Comparison of ENCODE assay signal across 21 cellular contexts in the genomic region with DNA sequence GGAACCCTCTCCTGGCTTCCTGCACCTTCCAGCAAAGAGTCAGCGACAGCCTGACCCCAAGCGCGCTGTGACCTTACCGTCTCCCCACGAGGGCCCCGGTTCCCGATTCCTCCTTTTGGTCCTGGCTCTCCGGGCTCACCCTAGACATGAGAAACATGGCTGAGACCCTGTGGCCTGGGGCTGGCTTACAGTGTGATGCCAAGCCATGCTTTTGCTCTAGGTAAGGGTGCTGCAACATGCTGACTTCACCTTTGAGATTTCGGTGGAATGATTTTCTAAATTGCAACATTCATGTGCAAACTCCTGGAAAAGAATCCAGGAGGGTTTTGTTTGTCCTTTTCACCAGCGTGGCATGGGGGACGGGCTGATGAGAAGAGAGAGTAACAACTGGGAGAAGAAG.
"Had no signal": no experiment of that assay in that cellular context is flagged by ENCODE, and none has a peak within 500 bp of the region (broad histone marks: within the 10 kb centered on the region; RNA-seq: fewer than 3 reads in every experiment).

No MANE protein-coding gene starts in this region.

- H3K4me1 ChIP-seq: ascending aorta, lower lobe of right lung, prostate gland had no signal

- FAIRE-seq: endometrium, small intestine had no signal

- ATAC-seq: activated CD4-positive, CD25-positive, alpha-beta regulatory T cell treated with anti-CD3 and anti-CD28 coated beads, Interleukin-2, amount 50 U/mL, for 24 hours; activated CD8-positive, alpha-beta T cell treated with anti-CD3 and anti-CD28 coated beads, Interleukin-2, amount 10 ng/mL, durations not matched to agents 7 days and 5 days; activated T-cell treated with anti-CD3 and anti-CD28 coated beads, Interleukin-2, amount 50 U/mL, for 72 hours; left colon; lower lobe of right lung; natural killer cell treated with Interleukin-12 subunit alpha and Interleukin-12 subunit beta and Interleukin-15 and Interleukin-18, amount 100 ng/mL, for 72 hours; right cardiac atrium had no signal

- H3K9me3 ChIP-seq: ascending aorta, lower lobe of right lung, prostate gland, thoracic aorta had no signal

- H3K27me3 ChIP-seq: ascending aorta had no signal

- H3K27ac ChIP-seq: ascending aorta, lower lobe of right lung, thoracic aorta had no signal

- DNase-seq: activated CD4-positive, alpha-beta T cell treated with anti-CD3 and anti-CD28 coated beads, Interleukin-2, amount 10 ng/mL, durations not matched to agents 7 days and 5 days; activated CD8-positive, alpha-beta memory T cell treated with anti-CD3 and anti-CD28 coated beads, Interleukin-2, amount 50 U/mL, for 4 hours; activated CD8-positive, alpha-beta T cell treated with anti-CD3 and anti-CD28 coated beads, Interleukin-2, amount 10 ng/mL, durations not matched to agents 7 days and 5 days; activated effector memory CD4-positive, alpha-beta T cell treated with anti-CD3 and anti-CD28 coated beads, Interleukin-2, amount 50 U/mL, for 16 hours; activated naive CD4-positive, alpha-beta T cell treated with anti-CD3 and anti-CD28 coated beads, Interleukin-2, amount 50 U/mL, for 16 hours; activated T-cell treated with anti-CD3 and anti-CD28 coated beads, Interleukin-2, amount 50 U/mL, for 72 hours; hippocampal formation; islet precursor cell; left colon; lower lobe of right lung; occipital lobe; right cardiac atrium; small intestine; stimulated activated CD4-positive, alpha-beta T cell treated with anti-CD3 and anti-CD28 coated beads, Interleukin-4, amount 100 ng/mL, for 1 hour had no signal

- H3K4me3 ChIP-seq: ascending aorta, coronary artery, lower lobe of right lung, prostate gland, thoracic aorta had no signal

- H3K36me3 ChIP-seq: prostate gland had no signal
